Comparison of ENCODE assay signal across 13 cellular contexts in genomic region chr2:65421432-65421748, GRCh38. TPM values are rescaled to one million over a fixed set of nuclear protein-coding genes. Genes with fewer than 3 reads are reported as not detected.
A peak's percentile ranks its signal among the peaks of the same experiment; 100 is the strongest.
DNase-seq lines count a peak whose midpoint lies in the region; ATAC-seq, FAIRE-seq and TF ChIP-seq lines count a peak whose summit lies in the region.
"Had no signal": no experiment of that assay in that cellular context is flagged by ENCODE, and none has a peak within 500 bp of the region (broad histone marks: within the 10 kb centered on the region; RNA-seq: fewer than 3 reads in every experiment).

No MANE protein-coding gene starts in this region.

- H3K4me3 ChIP-seq in Karpas-422 (ENCODE audit: low read length) (no peak overlapping the region), body of pancreas (no peak overlapping the region), smooth muscle cell (no peak overlapping the region)
- H3K4me3 ChIP-seq: suprapubic skin had no signal

- intact Hi-C loops in body of pancreas (cut with DNase I) = loop anchor here (10.0 kb wide), 1 partner anchor 47 kb away; no protein-coding TSS in a partner anchor

- H3K4me2 ChIP-seq in Karpas-422 (ENCODE audit: low read depth, low read length, poor library complexity, severe bottlenecking) = peak overlapping the region; percentile 13
- H3K4me2 ChIP-seq in smooth muscle cell = peak overlapping the region; percentile 58

- TF ChIP-seq CTCF in body of pancreas (IDR thresholded peaks at IDR 0.05) (no peak), smooth muscle cell (IDR thresholded peaks at IDR 0.05; ENCODE audit: borderline replicate concordance, insufficient read depth, poor library complexity, severe bottlenecking) (no peak)

- TF ChIP-seq POLR2A in GM12891 (IDR thresholded peaks at IDR 0.05; ENCODE audit: low read depth, low read length) (no peak), body of pancreas (IDR thresholded peaks at IDR 0.05) (no peak)

- H3K79me2 ChIP-seq in Karpas-422 (ENCODE audit: low read length) = 0 out of 2 replicates have a peak, but pooled peaks cover 3% of the 10 kb centered on the region
- H3K79me2 ChIP-seq in smooth muscle cell (ENCODE audit: low read depth) = peaks cover 100% of the 10 kb centered on the region

- H3K9ac ChIP-seq in Karpas-422 (ENCODE audit: low read length) (no peak overlapping the region), smooth muscle cell (ENCODE audit: low read depth) (no peak overlapping the region)

- no peaks in the 10 kb centered on the region for H3K9me2 ChIP-seq in Karpas-422 (replicated peaks; ENCODE audit: insufficient read depth, low read length)

- ATAC-seq in body of pancreas (no peak), HG03439 (IDR thresholded peaks at IDR 0.05; ENCODE audit: unreplicated experiment) (no peak)

- H4K20me1 ChIP-seq in Karpas-422 (ENCODE audit: insufficient read depth, low read depth, low read length) (peaks cover 91% of the 10 kb centered on the region), smooth muscle cell (ENCODE audit: low read depth) (peaks cover 97% of the 10 kb centered on the region)

- no peaks in the 10 kb centered on the region for H3K36me3 ChIP-seq in Karpas-422 (ENCODE audit: insufficient read depth, low read length)
- no peaks in the 10 kb centered on the region for H3K36me3 ChIP-seq in body of pancreas (replicated peaks in 1 of 2; ENCODE audit: insufficient read depth in 1 of 2, low read depth in 2 of 2)
- no peaks in the 10 kb centered on the region for H3K36me3 ChIP-seq in smooth muscle cell (ENCODE audit: low read depth)
- H3K36me3 ChIP-seq: suprapubic skin had no signal

- FAIRE-seq in GM12891 (lab: Jason Lieb, UNC) = peak; percentile 13

- peaks cover 17% of the 10 kb centered on the region for H3F3A ChIP-seq in smooth muscle cell (ENCODE audit: low read depth)

- 57 to 68% methylated on average over 1 of the region's 1 CpG for WGBS in body of pancreas, 2 donors
- 50% methylated on average over 1 of the region's 1 CpG for WGBS in smooth muscle cell (ENCODE audit: low lambda C conversion rate)

- DNase-seq in GM12891 (ENCODE audit: insufficient read length, low spot score) = no peak
- DNase-seq in Karpas-422 = no peak
- no peak for DNase-seq in body of pancreas
- DNase-seq in smooth muscle cell (lab: John Stamatoyannopoulos, UW; ENCODE audit: unreplicated experiment) = no peak
- DNase-seq in NCI-H2196 treated with DMSO at 0.1 percent for 48 hours (lab: John Stamatoyannopoulos, UW; ENCODE audit: unreplicated experiment) = no peak
- no peak for DNase-seq in OCI-M2 (lab: John Stamatoyannopoulos, UW; ENCODE audit: unreplicated experiment)
- DNase-seq: activated CD4-positive, alpha-beta T cell treated with anti-CD3 and anti-CD28 coated beads, Interleukin-2, amount 50 U/mL, for 1 hour; midbrain; NCI-H187 treated with DMSO at 0.1 percent for 48 hours; NCI-H526 treated with DMSO at 0.1 percent for 48 hours; stimulated activated CD8-positive, alpha-beta memory T cell treated with anti-CD3 and anti-CD28 coated beads, Interleukin-4, amount 100 ng/mL, for 48 hours had no signal

- H3K27ac ChIP-seq in Karpas-422 (ENCODE audit: low read length) = no peak overlapping the region
- H3K27ac ChIP-seq in body of pancreas = peak overlapping the region in 3 of 4 donors; percentile 14 to 32 (median 27)
- H3K27ac ChIP-seq in smooth muscle cell (ENCODE audit: low read depth) = peak overlapping the region; percentile 63
- H3K27ac ChIP-seq: suprapubic skin had no signal

- H3K9me3 ChIP-seq in Karpas-422 (ENCODE audit: low read length) = no peaks in the 10 kb centered on the region
- H3K9me3 ChIP-seq in body of pancreas = no peaks in the 10 kb centered on the region
- no peaks in the 10 kb centered on the region for H3K9me3 ChIP-seq in smooth muscle cell (replicated peaks; ENCODE audit: low read depth)
- H3K9me3 ChIP-seq: suprapubic skin had no signal

- H3K27me3 ChIP-seq in Karpas-422 (ENCODE audit: low read length) = no peaks in the 10 kb centered on the region
- H3K27me3 ChIP-seq in body of pancreas = no peaks in the 10 kb centered on the region
- no peaks in the 10 kb centered on the region for H3K27me3 ChIP-seq in smooth muscle cell (ENCODE audit: low read depth)
- H3K27me3 ChIP-seq: suprapubic skin had no signal

- H2AFZ ChIP-seq in Karpas-422 (ENCODE audit: low read length) (no peak overlapping the region), smooth muscle cell (ENCODE audit: low read depth) (no peak overlapping the region)

- H3K4me1 ChIP-seq in Karpas-422 (ENCODE audit: low read length) (peaks cover 13% of the 10 kb centered on the region), body of pancreas (peaks cover 38% of the 10 kb centered on the region), smooth muscle cell (ENCODE audit: low read depth) (peaks cover 11% of the 10 kb centered on the region)

TF ChIP-seq in GM12891, 5 proteins besides CTCF, POLR2A, EP300 and RAD21:
- TF ChIP-seq POLR2AphosphoS5 (IDR thresholded peaks at IDR 0.05; ENCODE audit: low read depth, low read length) = no peak
- no peak for TF ChIP-seq PAX5 (IDR thresholded peaks at IDR 0.05; ENCODE audit: insufficient read depth, low read length, severe bottlenecking)
- no peak for TF ChIP-seq SPI1 (IDR thresholded peaks at IDR 0.05; ENCODE audit: low read depth, low read length)
- no peak for TF ChIP-seq TAF1 (IDR thresholded peaks at IDR 0.05; ENCODE audit: low read depth, low read length)
- TF ChIP-seq POU2F2 (IDR thresholded peaks at IDR 0.05; ENCODE audit: low read depth, low read length) = no peak

RNA-seq across cellular contexts. Expression of gene SPRED2, which starts 11.0 kb away (rescaled TPM):
- polyA plus RNA-seq in GM12891 (2012; ENCODE audit: low read depth, missing spikeins) = 5.3 TPM
- 11.9 and 13.9 TPM in 2 replicates for total RNA-seq in Karpas-422 (2014; rRNA removed; shearing (Covaris generic); ENCODE audit: low replicate concordance)
- total RNA-seq in body of pancreas (10 to 100 TPM; 16.1 to 16.2 TPM), smooth muscle cell (18.3 and 21.3 TPM in 2 replicates)
- 23.0 and 23.7 TPM in 2 replicates for polyA plus RNA-seq in smooth muscle cell
